ENCODE assay signal across 8 cellular contexts in genomic region chr6:5143625-5144311, GRCh38. TPM values are rescaled to one million over a fixed set of nuclear protein-coding genes. Genes with fewer than 3 reads are reported as not detected.
DNase-seq lines count a peak whose midpoint lies in the region; ATAC-seq and TF ChIP-seq lines count a peak whose summit lies in the region.

No MANE protein-coding gene starts in this region.

- no peaks in the 10 kb centered on the region for H3K4me1 ChIP-seq in lower lobe of right lung

- intact Hi-C loops in lower lobe of right lung (cut with DNase I) = loop anchor here (10.0 kb wide), 1 partner anchor 261 kb away; no protein-coding TSS in a partner anchor

- H3K36me3 ChIP-seq in lower lobe of right lung = no peaks in the 10 kb centered on the region

- H3K4me3 ChIP-seq in coronary artery = no peak overlapping the region
- H3K4me3 ChIP-seq in lower lobe of right lung = no peak overlapping the region

- H3K9me3 ChIP-seq in lower lobe of right lung = no peaks in the 10 kb centered on the region

- H3K27ac ChIP-seq in coronary artery = no peak overlapping the region
- H3K27ac ChIP-seq in lower lobe of right lung = no peak overlapping the region

- TF ChIP-seq CTCF in coronary artery (IDR thresholded peaks at IDR 0.05) (peak; percentile 78), lower lobe of right lung (IDR thresholded peaks at IDR 0.05) (peak; percentile 94)

- ATAC-seq in HG03432 (IDR thresholded peaks at IDR 0.05; ENCODE audit: unreplicated experiment) (peak; percentile 52), lower lobe of right lung (peak; percentile 75 to 82), HG03139 (IDR thresholded peaks at IDR 0.05; ENCODE audit: unreplicated experiment) (no peak)

- no peaks in the 10 kb centered on the region for H3K27me3 ChIP-seq in lower lobe of right lung (ENCODE audit: low read depth)

- DNase-seq in EH (ENCODE audit: low read depth) (peak; percentile 81), NCI-H69 (lab: John Stamatoyannopoulos, UW) (peak; percentile 82), coronary artery (ENCODE audit: low spot score) (no peak), lower lobe of right lung (peak; percentile 89)
- DNase-seq in activated CD4-positive, alpha-beta T cell treated with anti-CD3 and anti-CD28 coated beads, Interleukin-2, amount 50 U/mL, for 1 hour = peak; percentile 86
- DNase-seq in stimulated activated CD4-positive, alpha-beta T cell treated with anti-CD3 and anti-CD28 coated beads, TNF-alpha, amount 100 ng/mL, for 48 hours (ENCODE audit: low read depth in 3 of 3) = peak; percentile 64 to 75 (median 70)

RNA-seq across cellular contexts. Expression of gene PPP1R3G, which starts 58.6 kb away (rescaled TPM):
- total RNA-seq in lower lobe of right lung = 0.41 TPM
